In genomic region chr9:113589890-113590289, GRCh38 we compare ENCODE assay signal across 10 cellular contexts.
DNase-seq lines count a peak whose midpoint lies in the region; ATAC-seq, FAIRE-seq and TF ChIP-seq lines count a peak whose summit lies in the region.
"Had no signal": no experiment of that assay in that cellular context is flagged by ENCODE, and none has a peak within 500 bp of the region (broad histone marks: within the 10 kb centered on the region; RNA-seq: fewer than 3 reads in every experiment).

No MANE protein-coding gene starts in this region.

- peak overlapping the region; percentile 24 for H3K27ac Mint-ChIP-seq in activated CD4-positive, alpha-beta memory T cell treated with anti-CD3 and anti-CD28 coated beads, Interleukin-2, amount 10 ng/mL, durations not matched to agents 7 days and 5 days

- CTCF ChIA-PET in activated CD4-positive, alpha-beta memory T cell treated with anti-CD3 and anti-CD28 coated beads, Interleukin-2, amount 10 ng/mL, durations not matched to agents 7 days and 5 days (lab: Charles Lee): interaction anchor here (0.8 to 8.0 kb wide), 14 partner anchors 8 to 316 kb away, joined by 3 to 186 read pairs (median 6); partner anchors contain the start of genes ALAD, C9orf43, CDC26 and POLE3

- dilution Hi-C loops in keratinocyte (cut with MboI; ENCODE audit: extremely low pct_ligation_motif_present, low sequenced_read_pairs): no loop called here

- peak in 1 of 5 donors; percentile 12 for DNase-seq in heart left ventricle
- no peak for DNase-seq in cardiac septum (ENCODE audit: low spot score)
- DNase-seq in activated CD4-positive, alpha-beta memory T cell treated with anti-CD3 and anti-CD28 coated beads, Interleukin-2, amount 10 ng/mL, durations not matched to agents 7 days and 5 days: no peak
- DNase-seq in keratinocyte (ENCODE audit: low read depth, low spot score): no peak
- DNase-seq in NCI-H510A (lab: John Stamatoyannopoulos, UW): no peak
- no peak for DNase-seq in NCI-H1417 treated with DMSO at 0.1 percent for 48 hours (lab: John Stamatoyannopoulos, UW)
- DNase-seq in NCI-H2029 treated with DMSO at 0.1 percent for 48 hours (lab: John Stamatoyannopoulos, UW): no peak
- DNase-seq: activated CD4-positive, CD25-positive, alpha-beta regulatory T cell had no signal

- no peak overlapping the region for H2AFZ ChIP-seq in keratinocyte (ENCODE audit: control insufficient read depth, low read length)

- no peak overlapping the region for H3K4me2 ChIP-seq in keratinocyte (ENCODE audit: control insufficient read depth, extremely low read depth, insufficient read depth, low read depth, low read length)

- peak overlapping the region; percentile 22 for H3K4me3 Mint-ChIP-seq in activated CD4-positive, alpha-beta memory T cell treated with anti-CD3 and anti-CD28 coated beads, Interleukin-2, amount 10 ng/mL, durations not matched to agents 7 days and 5 days

- H3K9me3 ChIP-seq in heart left ventricle: no peaks in the 10 kb centered on the region
- H3K9me3 ChIP-seq in keratinocyte (ENCODE audit: control insufficient read depth, low read depth, low read length): no peaks in the 10 kb centered on the region

- peak; percentile 16 to 66 (median 52) for TF ChIP-seq CTCF in heart left ventricle (IDR thresholded peaks at IDR 0.05)
- peak; percentile 63 to 79 (median 75) for TF ChIP-seq CTCF in keratinocyte (optimal IDR thresholded peaks at IDR 0.05 in 1 of 3, IDR thresholded peaks at IDR 0.05 in 1 of 3, conservative IDR thresholded peaks at IDR 0.05 in 1 of 3; ENCODE audit: extremely low read depth in 1 of 3, insufficient read depth in 2 of 3, low read length in 3 of 3)

- H4K20me1 ChIP-seq in keratinocyte (ENCODE audit: control insufficient read depth, extremely low read depth, insufficient read depth, low read length): no peaks in the 10 kb centered on the region

- intact Hi-C loops in heart left ventricle (cut with DNase I) (loop anchor here in 8 of 10 donors (2.0 to 10.0 kb wide), 7 partner anchors 43 to 315 kb away; partner anchors contain the start of genes CDC26 (in 4 of the 8), PRPF4 (in 4 of the 8), ALAD (in 1 of the 8) and RNF183 (in 1 of the 8)), cardiac septum (cut with DNase I) (loop anchor here (2.0 to 10.0 kb wide), 5 partner anchors 43 to 315 kb away; partner anchors contain the start of genes CDC26, PRPF4 and WDR31)

- FAIRE-seq in keratinocyte (lab: Jason Lieb, UNC): peak; percentile 62
- FAIRE-seq: GM18507 had no signal

- ATAC-seq in heart left ventricle (no peak), GM19395 (IDR thresholded peaks at IDR 0.05; ENCODE audit: unreplicated experiment) (no peak)

- POLR2A ChIA-PET in activated CD4-positive, alpha-beta memory T cell treated with anti-CD3 and anti-CD28 coated beads, Interleukin-2, amount 10 ng/mL, durations not matched to agents 7 days and 5 days (lab: Charles Lee): interaction anchor here (1.6 to 2.2 kb wide), 3 partner anchors 8 to 72 kb away, joined by 5 to 15 read pairs (median 6); no protein-coding TSS in a partner anchor

- peaks cover 55% of the 10 kb centered on the region for H3K4me1 Mint-ChIP-seq in activated CD4-positive, alpha-beta memory T cell treated with anti-CD3 and anti-CD28 coated beads, Interleukin-2, amount 10 ng/mL, durations not matched to agents 7 days and 5 days

- H3K27me3 ChIP-seq in heart left ventricle: no peaks in the 10 kb centered on the region
- H3K27me3 ChIP-seq in keratinocyte (ENCODE audit: control insufficient read depth, extremely low read depth, insufficient read depth, low read length): no peaks in the 10 kb centered on the region

- peaks cover 8% of the 10 kb centered on the region for H3K79me2 ChIP-seq in keratinocyte (ENCODE audit: control insufficient read depth, insufficient read depth, low read length)

- H3K9me1 ChIP-seq in keratinocyte (ENCODE audit: control insufficient read depth, extremely low read depth, insufficient read depth, low read length): no peaks in the 10 kb centered on the region

- H3K9me3 Mint-ChIP-seq in activated CD4-positive, alpha-beta memory T cell treated with anti-CD3 and anti-CD28 coated beads, Interleukin-2, amount 10 ng/mL, durations not matched to agents 7 days and 5 days: no peaks in the 10 kb centered on the region

- H3K4me3 ChIP-seq in heart left ventricle (peak overlapping the region in 1 of 12 donors; percentile 4), keratinocyte (ENCODE audit: control insufficient read depth in 2 of 3, extremely low read depth in 1 of 3, insufficient read depth in 2 of 3, low read depth in 1 of 3, low read length in 3 of 3) (no peak overlapping the region)

- H3K36me3 ChIP-seq in heart left ventricle (peaks cover 0 to 36% (median 15%) of the 10 kb centered on the region in 9 donors), keratinocyte (ENCODE audit: control insufficient read depth in 2 of 2, extremely low read depth in 1 of 2, insufficient read depth in 2 of 2, low read length in 2 of 2) (peaks cover 8 to 20% of the 10 kb centered on the region in 2 experiments)

- H3K9ac ChIP-seq in keratinocyte (ENCODE audit: control insufficient read depth, extremely low read depth, insufficient read depth, low read length): no peak overlapping the region

- H3K4me1 ChIP-seq in heart left ventricle (peaks cover 5 to 89% (median 73%) of the 10 kb centered on the region in 12 donors), keratinocyte (ENCODE audit: control insufficient read depth, extremely low read depth, insufficient read depth, low read length) (peaks cover 43% of the 10 kb centered on the region)

- no peak for TF ChIP-seq POLR2A in heart left ventricle (IDR thresholded peaks at IDR 0.05)

- H3K27ac ChIP-seq in heart left ventricle (peak overlapping the region; percentile 44 to 97 (median 82)), keratinocyte (ENCODE audit: control insufficient read depth, insufficient read depth, low read length) (no peak overlapping the region)

- WGBS in heart left ventricle, 4 donors: 21 to 35% (median 31%) methylated on average over 3 of the region's 3 CpGs

- H3K27me3 Mint-ChIP-seq in activated CD4-positive, alpha-beta memory T cell treated with anti-CD3 and anti-CD28 coated beads, Interleukin-2, amount 10 ng/mL, durations not matched to agents 7 days and 5 days: no peaks in the 10 kb centered on the region

- peaks cover under 1% of the 10 kb centered on the region for H3K36me3 Mint-ChIP-seq in activated CD4-positive, alpha-beta memory T cell treated with anti-CD3 and anti-CD28 coated beads, Interleukin-2, amount 10 ng/mL, durations not matched to agents 7 days and 5 days (ENCODE audit: low read depth)
